ENCODE assay signal across 16 cellular contexts in genomic region chr7:13880789-13881188, GRCh38.
DNase-seq lines count a peak whose midpoint lies in the region; ATAC-seq and TF ChIP-seq lines count a peak whose summit lies in the region.
"Had no signal": no experiment of that assay in that cellular context is flagged by ENCODE, and none has a peak within 500 bp of the region (broad histone marks: within the 10 kb centered on the region; RNA-seq: fewer than 3 reads in every experiment).

No MANE protein-coding gene starts in this region.

- no peak overlapping the region for H2AK5ac ChIP-seq in IMR-90 (ENCODE audit: low read depth, low read length)
- H2AK5ac ChIP-seq in H9 (ENCODE audit: insufficient read length, low read length): no peak overlapping the region

- no peak overlapping the region for H2BK12ac ChIP-seq in H9 (ENCODE audit: insufficient read length, low read depth, low read length)

- H3K9ac ChIP-seq in IMR-90 (ENCODE audit: low read depth, low read length): no peak overlapping the region
- H3K9ac ChIP-seq in H9 (ENCODE audit: extremely low read depth, insufficient read length, low read length): no peak overlapping the region

- H3K27ac ChIP-seq in IMR-90 (ENCODE audit: insufficient read depth, low read length): no peak overlapping the region
- H3K27ac ChIP-seq in H9 (ENCODE audit: insufficient read length, low read depth, low read length): no peak overlapping the region
- H3K27ac ChIP-seq: adrenal gland, right lobe of liver, SK-N-MC, vagina had no signal

- H2AK9ac ChIP-seq in IMR-90 (replicated peaks; ENCODE audit: low read depth, low read length, poor library complexity): no peak overlapping the region

- H4K20me1 ChIP-seq in IMR-90 (ENCODE audit: insufficient read depth, low read length) (no peaks in the 10 kb centered on the region), H9 (ENCODE audit: control insufficient read depth, insufficient read depth, insufficient read length) (no peaks in the 10 kb centered on the region)

- H3K4me1 Mint-ChIP-seq in MCF 10A (ENCODE audit: insufficient read depth, unreplicated experiment): peaks cover 25% of the 10 kb centered on the region
- H3K4me1 Mint-ChIP-seq in H9: peaks cover 0 to 5% of the 10 kb centered on the region in 2 experiments; a peak in 2 of 4 replicates
- H3K4me1 Mint-ChIP-seq: activated CD4-positive, alpha-beta memory T cell treated with anti-CD3 and anti-CD28 coated beads, Interleukin-2, amount 10 ng/mL, durations not matched to agents 7 days and 5 days; memory B cell; stimulated activated naive B cell treated with anti-CD40 and anti-IgM and Interleukin-4, amounts not matched to agents 10 μg/mL and 1 μg/mL and 100 μg/mL, for 72 hours had no signal

- H3K4ac ChIP-seq in IMR-90 (ENCODE audit: low read depth, low read length) (peak overlapping the region; percentile 33; the same call in 1 of the 2 replicates), H9 (ENCODE audit: low read depth, low read length) (no peak overlapping the region)

- H3K4me3 ChIP-seq in AG09309 (ENCODE audit: control insufficient read depth, low read depth, low read length): no peak overlapping the region
- H3K4me3 ChIP-seq in IMR-90 (ENCODE audit: insufficient read depth, low read depth, low read length): no peak overlapping the region
- H3K4me3 ChIP-seq in kidney epithelial cell (ENCODE audit: low read depth, low read length): no peak overlapping the region
- H3K4me3 ChIP-seq: adrenal gland, right lobe of liver, SK-N-MC, vagina had no signal

- H2BK120ac ChIP-seq in IMR-90 (ENCODE audit: low read depth, low read length) (peak overlapping the region; percentile 16; the same call in 1 of the 2 replicates), H9 (ENCODE audit: low read depth, low read length, poor library complexity, severe bottlenecking) (no peak overlapping the region)

- no peaks in the 10 kb centered on the region for H3K79me2 ChIP-seq in H9 (ENCODE audit: insufficient read depth, low read length)

- H2BK5ac ChIP-seq in IMR-90 (ENCODE audit: low read depth, low read length, poor library complexity, severe bottlenecking): peak overlapping the region; percentile 94
- H2BK5ac ChIP-seq in H9 (ENCODE audit: insufficient read length, low read length): no peak overlapping the region

- H3K23me2 ChIP-seq in H9 (ENCODE audit: insufficient read length, low read depth, low read length, poor library complexity, severe bottlenecking): no peaks in the 10 kb centered on the region

- no peak overlapping the region for H2BK15ac ChIP-seq in IMR-90 (ENCODE audit: low read depth, low read length)
- H2BK15ac ChIP-seq in H9 (ENCODE audit: low read depth, low read length): no peak overlapping the region

- H3K9me1 ChIP-seq in IMR-90 (ENCODE audit: insufficient read depth, low read length): peaks cover 3% of the 10 kb centered on the region

- intact Hi-C loops in IMR-90 (cut with micrococcal nuclease) (no loop called here), MCF 10A (cut with micrococcal nuclease) (no loop called here)

- ATAC-seq in IMR-90 (ENCODE audit: low read depth): peak; percentile 73
- ATAC-seq: right lobe of liver; stimulated activated naive B cell treated with anti-CD40 and anti-IgM and Interleukin-4, amounts not matched to agents 10 μg/mL and 1 μg/mL and 100 μg/mL, for 72 hours had no signal

- CTCF ChIA-PET in IMR-90 (lab: Yijun Ruan, JAX) (interaction anchor here (1.0 kb wide), 1 partner anchor 81 kb away, joined by 3 read pairs; no protein-coding TSS in a partner anchor), MCF 10A (lab: Yijun Ruan, JAX) (no interaction called here)

- H3K9me3 Mint-ChIP-seq in MCF 10A (ENCODE audit: unreplicated experiment) (no peaks in the 10 kb centered on the region), H9 (no peaks in the 10 kb centered on the region; a peak in 1 of 5 replicates)
- H3K9me3 Mint-ChIP-seq: activated CD4-positive, alpha-beta memory T cell treated with anti-CD3 and anti-CD28 coated beads, Interleukin-2, amount 10 ng/mL, durations not matched to agents 7 days and 5 days had no signal

- in situ Hi-C loops in IMR-90 (cut with MboI; ENCODE audit: low sequenced_read_pairs): no loop called here

- H3T11ph ChIP-seq in H9 (ENCODE audit: low read length): no peak overlapping the region

- no TSS peak for BruUV-seq in IMR-90 (replicated peaks; lab: Mats Ljungman, UMichigan)
- BruUV-seq in MCF 10A (replicated peaks; lab: Mats Ljungman, UMichigan): no TSS peak

- no peak overlapping the region; the same call in 1 of the 2 replicates for H3K4me2 ChIP-seq in IMR-90 (ENCODE audit: low read depth, low read length)
- H3K4me2 ChIP-seq in H9 (ENCODE audit: insufficient read depth, insufficient read length, low read length): no peak overlapping the region

- DNase-seq in AG09309 (ENCODE audit: low read depth): peak; percentile 39
- DNase-seq in IMR-90: peak; percentile 91
- DNase-seq in MCF 10A (ENCODE audit: unreplicated experiment): peak; percentile 81
- peak; percentile 29 for DNase-seq in kidney epithelial cell (ENCODE audit: low read depth)
- DNase-seq in stimulated activated naive CD4-positive, alpha-beta T cell (lab: John Stamatoyannopoulos, UW): no peak
- no peak for DNase-seq in NCI-H345 (lab: John Stamatoyannopoulos, UW)
- no peak for DNase-seq in activated CD4-positive, CD25-positive, alpha-beta regulatory T cell treated with anti-CD3 and anti-CD28 coated beads, Interleukin-2, amount 50 U/mL, for 72 hours
- no peak for DNase-seq in H9
- DNase-seq: activated CD4-positive, alpha-beta memory T cell treated with anti-CD3 and anti-CD28 coated beads, Interleukin-2, amount 10 ng/mL, durations not matched to agents 7 days and 5 days; dermis blood vessel endothelial cell; right lobe of liver; stimulated activated naive B cell treated with anti-CD40 and anti-IgM and Interleukin-4, amounts not matched to agents 10 μg/mL and 1 μg/mL and 100 μg/mL, for 72 hours had no signal

- H3K14ac ChIP-seq in IMR-90 (replicated peaks; ENCODE audit: low read depth, low read length): no peak overlapping the region
- no peak overlapping the region for H3K14ac ChIP-seq in H9 (ENCODE audit: insufficient read depth, low read length)

- H3K79me1 ChIP-seq in IMR-90 (ENCODE audit: low read depth in 1 of 2, low read length in 2 of 2) (no peaks in the 10 kb centered on the region), H9 (ENCODE audit: insufficient read depth, low read depth, low read length, poor library complexity, severe bottlenecking) (no peaks in the 10 kb centered on the region)

- H3K4me1 ChIP-seq in IMR-90 (ENCODE audit: control insufficient read depth, insufficient read depth, low read length): peaks cover 3% of the 10 kb centered on the region
- no peaks in the 10 kb centered on the region for H3K4me1 ChIP-seq in H9 (ENCODE audit: insufficient read depth, low read length)
- H3K4me1 ChIP-seq: adrenal gland, right lobe of liver, vagina had no signal

- H3K27ac Mint-ChIP-seq in MCF 10A (ENCODE audit: low read depth, unreplicated experiment) (peak overlapping the region; percentile 43), H9 (no peak overlapping the region)
- H3K27ac Mint-ChIP-seq: activated CD4-positive, alpha-beta memory T cell treated with anti-CD3 and anti-CD28 coated beads, Interleukin-2, amount 10 ng/mL, durations not matched to agents 7 days and 5 days; memory B cell; stimulated activated naive B cell treated with anti-CD40 and anti-IgM and Interleukin-4, amounts not matched to agents 10 μg/mL and 1 μg/mL and 100 μg/mL, for 72 hours had no signal

- no peak for TF ChIP-seq POLR2A in IMR-90 (IDR thresholded peaks at IDR 0.05; ENCODE audit: low read depth, low read length)

- H3K56ac ChIP-seq in IMR-90 (ENCODE audit: extremely low read depth, insufficient read depth, low read length) (no peak overlapping the region), H9 (ENCODE audit: insufficient read length, low read depth, low read length) (no peak overlapping the region)

- WGBS in IMR-90 (ENCODE audit: extremely low coverage in 2 of 2, insufficient read length in 1 of 2), 2 experiments: no CpG with 5 or more reads among the region's 2 CpGs
- WGBS in H9 (ENCODE audit: extremely low coverage, insufficient read length, low lambda C conversion rate): no CpG with 5 or more reads among the region's 2 CpGs

- no peaks in the 10 kb centered on the region for H3K27me3 ChIP-seq in IMR-90 (ENCODE audit: control insufficient read depth, insufficient read depth, low read length)
- no peaks in the 10 kb centered on the region for H3K27me3 ChIP-seq in kidney epithelial cell (ENCODE audit: control insufficient read depth, insufficient read depth, low read length)
- no peaks in the 10 kb centered on the region for H3K27me3 ChIP-seq in H9 (ENCODE audit: insufficient read depth, low read length)
- H3K27me3 ChIP-seq: adrenal gland, right lobe of liver, vagina had no signal

- POLR2A ChIA-PET in IMR-90 (lab: Charles Lee; ENCODE audit: unreplicated experiment) (no interaction called here), MCF 10A (lab: Yijun Ruan, JAX) (interaction anchor here (1.2 kb wide), 1 partner anchor 29 kb away, joined by 3 read pairs; no protein-coding TSS in a partner anchor)

- H3K23ac ChIP-seq in IMR-90 (ENCODE audit: low read depth, low read length) (no peak overlapping the region), H9 (ENCODE audit: insufficient read length, low read depth, low read length) (no peak overlapping the region)

- H4K8ac ChIP-seq in IMR-90 (ENCODE audit: low read depth in 2 of 2, low read length in 2 of 2) (peak overlapping the region in 1 of 2 experiments; percentile 53; a peak in 1 of 4 replicates), H9 (replicated peaks; ENCODE audit: insufficient read length, low read depth, low read length) (no peak overlapping the region)

- no peak overlapping the region for H4K5ac ChIP-seq in IMR-90 (ENCODE audit: low read depth, low read length)
- no peak overlapping the region for H4K5ac ChIP-seq in H9 (ENCODE audit: insufficient read length, low read depth, low read length)

- H4K91ac ChIP-seq in IMR-90 (ENCODE audit: insufficient read depth, low read depth, low read length) (no peak overlapping the region), H9 (ENCODE audit: insufficient read length, low read depth, low read length) (no peak overlapping the region)

- TF ChIP-seq RAD21 in IMR-90 (IDR thresholded peaks at IDR 0.05; ENCODE audit: low read length): no peak

- dilution Hi-C loops in IMR-90 (cut with HindIII; ENCODE audit: low sequenced_read_pairs, unreplicated experiment): no loop called here

- H3K9me3 ChIP-seq in IMR-90 (ENCODE audit: control insufficient read depth, insufficient read depth, low read length): no peaks in the 10 kb centered on the region
- H3K9me3 ChIP-seq in H9 (ENCODE audit: control insufficient read depth, low read depth, low read length): no peaks in the 10 kb centered on the region
- H3K9me3 ChIP-seq: adrenal gland, right lobe of liver, vagina had no signal

- H3K27me3 Mint-ChIP-seq in MCF 10A (ENCODE audit: insufficient read depth, unreplicated experiment): no peaks in the 10 kb centered on the region
- H3K27me3 Mint-ChIP-seq in H9 (ENCODE audit: low read depth): no peaks in the 10 kb centered on the region; the same call in 1 of the 2 replicates
- H3K27me3 Mint-ChIP-seq: activated CD4-positive, alpha-beta memory T cell treated with anti-CD3 and anti-CD28 coated beads, Interleukin-2, amount 10 ng/mL, durations not matched to agents 7 days and 5 days; memory B cell; stimulated activated naive B cell treated with anti-CD40 and anti-IgM and Interleukin-4, amounts not matched to agents 10 μg/mL and 1 μg/mL and 100 μg/mL, for 72 hours had no signal

- H3K18ac ChIP-seq in IMR-90 (ENCODE audit: low read depth, low read length) (no peak overlapping the region), H9 (ENCODE audit: insufficient read length, low read depth, low read length) (no peak overlapping the region)

- H3K4me3 Mint-ChIP-seq in MCF 10A (ENCODE audit: unreplicated experiment) (no peak overlapping the region), H9 (no peak overlapping the region)
- H3K4me3 Mint-ChIP-seq: activated CD4-positive, alpha-beta memory T cell treated with anti-CD3 and anti-CD28 coated beads, Interleukin-2, amount 10 ng/mL, durations not matched to agents 7 days and 5 days; memory B cell; stimulated activated naive B cell treated with anti-CD40 and anti-IgM and Interleukin-4, amounts not matched to agents 10 μg/mL and 1 μg/mL and 100 μg/mL, for 72 hours had no signal

- H2BK20ac ChIP-seq in IMR-90 (ENCODE audit: low read depth, low read length) (0 out of 2 replicates have a peak overlapping the region, but pooled peaks have one; percentile 57), H9 (ENCODE audit: low read depth, low read length, poor library complexity, severe bottlenecking) (no peak overlapping the region)

- TF ChIP-seq CTCF in AG09309 (IDR thresholded peaks at IDR 0.05; ENCODE audit: control insufficient read depth, insufficient read depth, low read depth, low read length, missing control alignments): no peak
- no peak for TF ChIP-seq CTCF in IMR-90 (conservative IDR thresholded peaks at IDR 0.05; ENCODE audit: low read depth, low read length)
- no peak for TF ChIP-seq CTCF in MCF 10A (IDR thresholded peaks at IDR 0.05; ENCODE audit: unreplicated experiment)
- no peak for TF ChIP-seq CTCF in kidney epithelial cell (IDR thresholded peaks at IDR 0.05; ENCODE audit: insufficient read depth, low read length, poor library complexity, severe bottlenecking)
- TF ChIP-seq CTCF in H9 (conservative IDR thresholded peaks at IDR 0.05): no peak

- H3K36me3 Mint-ChIP-seq in MCF 10A (ENCODE audit: insufficient read depth, unreplicated experiment): no peaks in the 10 kb centered on the region
- no peaks in the 10 kb centered on the region for H3K36me3 Mint-ChIP-seq in H9 (ENCODE audit: insufficient read depth in 1 of 3, low read depth in 3 of 3)
- H3K36me3 Mint-ChIP-seq: memory B cell; stimulated activated naive B cell treated with anti-CD40 and anti-IgM and Interleukin-4, amounts not matched to agents 10 μg/mL and 1 μg/mL and 100 μg/mL, for 72 hours had no signal

- no peak overlapping the region for H2AFZ ChIP-seq in IMR-90 (replicated peaks; ENCODE audit: low read length, poor library complexity)
- no peak overlapping the region for H2AFZ ChIP-seq in H9 (ENCODE audit: low read length)

- H3K36me3 ChIP-seq in IMR-90 (ENCODE audit: control insufficient read depth, insufficient read depth, low read length) (no peaks in the 10 kb centered on the region), kidney epithelial cell (ENCODE audit: control insufficient read depth, insufficient read depth, low read length) (no peaks in the 10 kb centered on the region)
- H3K36me3 ChIP-seq: adrenal gland, right lobe of liver, vagina had no signal

Comparison
In these comparisons a context has a peak if more than half of its experiments do, and no peak if none do; other contexts are left out.
1. DNase-seq: peak in AG09309 (single experiment), IMR-90 (single experiment), MCF 10A (single experiment) and kidney epithelial cell (single experiment); none in stimulated activated naive CD4-positive, alpha-beta T cell (0 of 6), NCI-H345 (single experiment), activated CD4-positive, CD25-positive, alpha-beta regulatory T cell treated with anti-CD3 and anti-CD28 coated beads, Interleukin-2, amount 50 U/mL, for 72 hours (single experiment) and H9 (single experiment).